ENCODE assay signal across 1 cellular context in the genomic region with DNA sequence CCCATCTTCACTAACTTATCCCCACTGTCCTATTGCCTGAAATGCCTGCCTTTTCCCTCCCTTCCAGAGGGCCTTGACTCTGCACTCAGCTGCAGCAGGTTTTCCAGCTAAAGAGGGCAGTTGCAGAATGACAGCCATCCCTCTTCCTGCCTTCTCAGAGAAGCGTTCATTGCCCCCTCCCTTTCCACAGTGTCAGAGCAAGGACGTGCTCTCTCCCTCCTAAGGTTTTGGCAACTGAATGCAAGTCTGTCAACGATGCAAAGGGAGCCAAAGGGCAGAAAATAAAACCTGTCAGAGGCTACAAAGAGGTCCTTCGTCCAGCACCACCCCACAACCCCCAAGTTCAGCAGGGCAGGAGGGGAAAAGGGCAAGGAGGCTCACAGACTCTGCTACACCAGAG.
TF ChIP-seq lines count a peak whose summit lies in the region.

No MANE protein-coding gene starts in this region.

TF ChIP-seq in HepG2, 621 proteins besides CTCF, POLR2A, EP300 and RAD21 (continued from another document):
- TF ChIP-seq USF2 (IDR thresholded peaks at IDR 0.05; ENCODE audit: low read depth, low read length) (no peak), USF2 (CRISPR knock-in tag; IDR thresholded peaks at IDR 0.05; ENCODE audit: borderline replicate concordance) (no peak), JUNB (CRISPR knock-in tag; IDR thresholded peaks at IDR 0.05; ENCODE audit: borderline replicate concordance) (no peak), ZNF354B (CRISPR knock-in tag; IDR thresholded peaks at IDR 0.05) (no peak), ZNF619 (CRISPR knock-in tag; IDR thresholded peaks at IDR 0.05) (no peak)
